ENCODE assay signal across 29 cellular contexts in genomic region chr1:240256836-240257503, GRCh38.
"Had no signal": no experiment of that assay in that cellular context is flagged by ENCODE, and none has a peak within 500 bp of the region (broad histone marks: within the 10 kb centered on the region; RNA-seq: fewer than 3 reads in every experiment).

No MANE protein-coding gene starts in this region.

- H3K36me3 ChIP-seq: gastroesophageal sphincter, neutrophil, ovary, suprapubic skin, tibial artery, upper lobe of right lung had no signal

- H3K27me3 Mint-ChIP-seq: activated CD4-positive, alpha-beta memory T cell treated with anti-CD3 and anti-CD28 coated beads for 36 hours; activated CD4-positive, alpha-beta T cell treated with anti-CD3 and anti-CD28 coated beads, Interleukin-2, amount 10 ng/mL, durations not matched to agents 24 days and 14 days; activated naive CD4-positive, alpha-beta T cell treated with anti-CD3 and anti-CD28 coated beads, Interleukin-2, amount 10 ng/mL, durations not matched to agents 7 days and 5 days; activated naive CD8-positive, alpha-beta T cell treated with anti-CD3 and anti-CD28 coated beads, Interleukin-2, amount 10 ng/mL, durations not matched to agents 7 days and 5 days; activated T-cell treated with anti-CD3 and anti-CD28 coated beads, Interleukin-2, amount 50 U/mL, for 24 hours; effector memory CD8-positive, alpha-beta T cell; progenitor cell of endocrine pancreas; T-helper 17 cell had no signal

- FAIRE-seq: kidney had no signal

- H3K4me1 Mint-ChIP-seq: activated CD4-positive, alpha-beta T cell treated with anti-CD3 and anti-CD28 coated beads, Interleukin-2, amount 10 ng/mL, durations not matched to agents 24 days and 14 days; activated naive CD4-positive, alpha-beta T cell treated with anti-CD3 and anti-CD28 coated beads, Interleukin-2, amount 10 ng/mL, durations not matched to agents 7 days and 5 days; activated naive CD8-positive, alpha-beta T cell treated with anti-CD3 and anti-CD28 coated beads, Interleukin-2, amount 10 ng/mL, durations not matched to agents 7 days and 5 days; nephron; T-helper 17 cell had no signal

- DNase-seq: activated CD4-positive, alpha-beta memory T cell treated with anti-CD3 and anti-CD28 coated beads for 36 hours; activated CD4-positive, alpha-beta T cell treated with anti-CD3 and anti-CD28 coated beads, Interleukin-2, amount 10 ng/mL, durations not matched to agents 24 days and 14 days; activated CD4-positive, CD25-positive, alpha-beta regulatory T cell treated with anti-CD3 and anti-CD28 coated beads, Interleukin-2, amount 50 U/mL, for 72 hours; activated CD8-positive, alpha-beta memory T cell treated with anti-CD3 and anti-CD28 coated beads, Interleukin-2, amount 50 U/mL, for 48 hours; activated gamma-delta T cell; activated naive CD4-positive, alpha-beta T cell treated with anti-CD3 and anti-CD28 coated beads, Interleukin-2, amount 10 ng/mL, durations not matched to agents 7 days and 5 days; activated naive CD8-positive, alpha-beta T cell treated with anti-CD3 and anti-CD28 coated beads, Interleukin-2, amount 10 ng/mL, durations not matched to agents 7 days and 5 days; activated T-cell treated with anti-CD3 and anti-CD28 coated beads, Interleukin-2, amount 50 U/mL, for 24 hours; amniotic stem cell; caudate nucleus; cortex of kidney; effector memory CD8-positive, alpha-beta T cell; erythroblast; kidney; left colon; mammary epithelial cell; midbrain; ovary; stimulated activated naive CD4-positive, alpha-beta T cell; T-helper 17 cell; T1000; tibial artery; upper lobe of right lung had no signal

- H3K27me3 ChIP-seq: gastroesophageal sphincter, hepatocyte, neutrophil, ovary, suprapubic skin, tibial artery, upper lobe of right lung had no signal

- H3K9me3 ChIP-seq: neutrophil, ovary had no signal

- H3K27ac Mint-ChIP-seq: activated CD4-positive, alpha-beta memory T cell treated with anti-CD3 and anti-CD28 coated beads for 36 hours; activated CD4-positive, alpha-beta T cell treated with anti-CD3 and anti-CD28 coated beads, Interleukin-2, amount 10 ng/mL, durations not matched to agents 24 days and 14 days; activated naive CD4-positive, alpha-beta T cell treated with anti-CD3 and anti-CD28 coated beads, Interleukin-2, amount 10 ng/mL, durations not matched to agents 7 days and 5 days; activated naive CD8-positive, alpha-beta T cell treated with anti-CD3 and anti-CD28 coated beads, Interleukin-2, amount 10 ng/mL, durations not matched to agents 7 days and 5 days; activated T-cell treated with anti-CD3 and anti-CD28 coated beads, Interleukin-2, amount 50 U/mL, for 24 hours; effector memory CD8-positive, alpha-beta T cell; nephron; progenitor cell of endocrine pancreas; T-helper 17 cell had no signal

- H3K4me3 ChIP-seq: gastroesophageal sphincter, hepatocyte, ovary, suprapubic skin, tibial artery, upper lobe of right lung had no signal

- H3K36me3 Mint-ChIP-seq: activated CD4-positive, alpha-beta memory T cell treated with anti-CD3 and anti-CD28 coated beads for 36 hours; activated naive CD4-positive, alpha-beta T cell treated with anti-CD3 and anti-CD28 coated beads, Interleukin-2, amount 10 ng/mL, durations not matched to agents 7 days and 5 days; activated naive CD8-positive, alpha-beta T cell treated with anti-CD3 and anti-CD28 coated beads, Interleukin-2, amount 10 ng/mL, durations not matched to agents 7 days and 5 days had no signal

- H3K4me1 ChIP-seq: gastroesophageal sphincter, suprapubic skin, tibial artery, upper lobe of right lung had no signal

- H3K4me3 Mint-ChIP-seq: activated CD4-positive, alpha-beta memory T cell treated with anti-CD3 and anti-CD28 coated beads for 36 hours; activated CD4-positive, alpha-beta T cell treated with anti-CD3 and anti-CD28 coated beads, Interleukin-2, amount 10 ng/mL, durations not matched to agents 24 days and 14 days; activated naive CD4-positive, alpha-beta T cell treated with anti-CD3 and anti-CD28 coated beads, Interleukin-2, amount 10 ng/mL, durations not matched to agents 7 days and 5 days; activated naive CD8-positive, alpha-beta T cell treated with anti-CD3 and anti-CD28 coated beads, Interleukin-2, amount 10 ng/mL, durations not matched to agents 7 days and 5 days; activated T-cell treated with anti-CD3 and anti-CD28 coated beads, Interleukin-2, amount 50 U/mL, for 24 hours; effector memory CD8-positive, alpha-beta T cell; nephron; T-helper 17 cell had no signal
